1 cellular context compared by ENCODE assay signal in genomic region chr17:21177854-21178600, GRCh38.
TF ChIP-seq lines count a peak whose summit lies in the region.

No MANE protein-coding gene starts in this region.

TF ChIP-seq in IMR-90, 13 proteins besides CTCF, POLR2A, EP300 and RAD21 (continued from another document):
- TF ChIP-seq CHD1 (IDR thresholded peaks at IDR 0.05; ENCODE audit: low read depth, low read length) (no peak), NFE2L2 (IDR thresholded peaks at IDR 0.05; ENCODE audit: low read depth, low read length) (no peak), MAZ (IDR thresholded peaks at IDR 0.05; ENCODE audit: borderline replicate concordance, low read depth, low read length) (no peak), RCOR1 (IDR thresholded peaks at IDR 0.05; ENCODE audit: insufficient replicate concordance, low read length) (no peak), RFX5 (IDR thresholded peaks at IDR 0.05; ENCODE audit: low read depth, low read length) (no peak), FOS (IDR thresholded peaks at IDR 0.05; ENCODE audit: low read depth, low read length) (no peak)
